Comparison of ENCODE assay signal across 34 cellular contexts in the genomic region with DNA sequence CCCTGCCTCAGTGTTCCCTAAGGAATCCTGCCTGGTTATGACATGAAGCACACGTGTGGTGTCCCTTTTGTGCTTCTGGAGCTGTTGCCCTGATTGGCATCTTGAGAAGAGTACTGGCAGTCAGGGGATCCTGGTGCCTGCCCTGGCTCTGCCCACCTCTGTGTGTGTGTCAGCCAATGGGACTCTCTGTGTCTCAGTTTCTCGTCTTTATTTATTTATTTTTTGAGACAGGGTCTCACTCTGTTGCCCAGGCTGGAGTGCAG.
"Had no signal": no experiment of that assay in that cellular context is flagged by ENCODE, and none has a peak within 500 bp of the region (broad histone marks: within the 10 kb centered on the region; RNA-seq: fewer than 3 reads in every experiment).

No MANE protein-coding gene starts in this region.

- H3K4me3 ChIP-seq: body of pancreas, breast epithelium had no signal

- H3K4me1 Mint-ChIP-seq: activated CD4-positive, alpha-beta memory T cell treated with anti-CD3 and anti-CD28 coated beads, Interleukin-2, amount 10 ng/mL, durations not matched to agents 7 days and 5 days; activated CD4-positive, alpha-beta T cell treated with anti-CD3 and anti-CD28 coated beads for 36 hours; activated CD4-positive, alpha-beta T cell treated with anti-CD3 and anti-CD28 coated beads, Interleukin-2, amount 10 ng/mL, durations not matched to agents 7 days and 5 days; activated CD8-positive, alpha-beta memory T cell treated with anti-CD3 and anti-CD28 coated beads, Interleukin-2, amount 10 ng/mL, durations not matched to agents 7 days and 5 days; activated naive CD4-positive, alpha-beta T cell treated with anti-CD3 and anti-CD28 coated beads, Interleukin-2, amount 10 ng/mL, durations not matched to agents 7 days and 5 days; activated naive CD4-positive, alpha-beta T cell treated with anti-CD3 and anti-CD28 coated beads, Interleukin-2, amount 50 U/mL, for 24 hours; activated naive CD8-positive, alpha-beta T cell treated with anti-CD3 and anti-CD28 coated beads, Interleukin-2, amount 10 ng/mL, durations not matched to agents 7 days and 5 days; activated naive CD8-positive, alpha-beta T cell treated with anti-CD3 and anti-CD28 coated beads, Interleukin-2, amount 50 U/mL, for 24 hours had no signal

- H3K9me3 Mint-ChIP-seq: activated CD4-positive, alpha-beta memory T cell treated with anti-CD3 and anti-CD28 coated beads, Interleukin-2, amount 10 ng/mL, durations not matched to agents 7 days and 5 days; activated CD4-positive, alpha-beta T cell treated with anti-CD3 and anti-CD28 coated beads, Interleukin-2, amount 10 ng/mL, durations not matched to agents 7 days and 5 days; activated naive CD4-positive, alpha-beta T cell treated with anti-CD3 and anti-CD28 coated beads, Interleukin-2, amount 10 ng/mL, durations not matched to agents 7 days and 5 days; activated naive CD8-positive, alpha-beta T cell treated with anti-CD3 and anti-CD28 coated beads, Interleukin-2, amount 10 ng/mL, durations not matched to agents 7 days and 5 days; activated naive CD8-positive, alpha-beta T cell treated with anti-CD3 and anti-CD28 coated beads, Interleukin-2, amount 50 U/mL, for 24 hours; activated T-cell treated with anti-CD3 and anti-CD28 coated beads, Interleukin-2, amount 50 U/mL, for 24 hours; activated T-helper 2 cell treated with anti-CD3 and anti-CD28 coated beads, Interferon-gamma antibody, Interleukin-2, Interleukin-4, amounts not matched to agents 10 μg/mL and 5 μg/mL and 100 μg/mL, durations not matched to agents 14 hours and 24 hours and 36 hours; T-helper 1 cell treated with Interleukin-12 subunit alpha and Interleukin-12 subunit beta and Interleukin-4 antibody, amounts not matched to agents 30 μg/mL and 1 μg/mL, for 36 hours; T-helper 2 cell treated with Interferon-gamma antibody and Interleukin-4, amounts not matched to agents 5 μg/mL and 100 μg/mL, for 36 hours had no signal

- H3K9me3 ChIP-seq: body of pancreas, breast epithelium had no signal

- H3K27ac Mint-ChIP-seq: activated CD4-positive, alpha-beta memory T cell treated with anti-CD3 and anti-CD28 coated beads, Interleukin-2, amount 10 ng/mL, durations not matched to agents 7 days and 5 days; activated CD4-positive, alpha-beta T cell treated with anti-CD3 and anti-CD28 coated beads for 36 hours; activated CD4-positive, alpha-beta T cell treated with anti-CD3 and anti-CD28 coated beads, Interleukin-2, amount 10 ng/mL, durations not matched to agents 7 days and 5 days; activated CD8-positive, alpha-beta memory T cell treated with anti-CD3 and anti-CD28 coated beads, Interleukin-2, amount 10 ng/mL, durations not matched to agents 7 days and 5 days; activated CD8-positive, alpha-beta T cell treated with anti-CD3 and anti-CD28 coated beads, Interleukin-2, amount 10 ng/mL, durations not matched to agents 7 days and 5 days; activated naive CD4-positive, alpha-beta T cell treated with anti-CD3 and anti-CD28 coated beads, Interleukin-2, amount 10 ng/mL, durations not matched to agents 7 days and 5 days; activated naive CD4-positive, alpha-beta T cell treated with anti-CD3 and anti-CD28 coated beads, Interleukin-2, amount 50 U/mL, for 24 hours; activated naive CD8-positive, alpha-beta T cell; activated naive CD8-positive, alpha-beta T cell treated with anti-CD3 and anti-CD28 coated beads, Interleukin-2, amount 10 ng/mL, durations not matched to agents 7 days and 5 days; activated naive CD8-positive, alpha-beta T cell treated with anti-CD3 and anti-CD28 coated beads, Interleukin-2, amount 50 U/mL, for 24 hours; activated T-cell treated with anti-CD3 and anti-CD28 coated beads, Interleukin-2, amount 50 U/mL, for 24 hours; activated T-helper 2 cell treated with anti-CD3 and anti-CD28 coated beads, Interferon-gamma antibody, Interleukin-2, Interleukin-4, amounts not matched to agents 10 μg/mL and 5 μg/mL and 100 μg/mL, durations not matched to agents 14 hours and 24 hours and 36 hours; T-helper 1 cell treated with Interleukin-12 subunit alpha and Interleukin-12 subunit beta and Interleukin-4 antibody, amounts not matched to agents 30 μg/mL and 1 μg/mL, for 36 hours; T-helper 2 cell treated with Interferon-gamma antibody and Interleukin-4, amounts not matched to agents 5 μg/mL and 100 μg/mL, for 36 hours; WTC11 had no signal

- H3K4me3 Mint-ChIP-seq: activated CD4-positive, alpha-beta memory T cell treated with anti-CD3 and anti-CD28 coated beads, Interleukin-2, amount 10 ng/mL, durations not matched to agents 7 days and 5 days; activated CD4-positive, alpha-beta T cell treated with anti-CD3 and anti-CD28 coated beads for 36 hours; activated CD4-positive, alpha-beta T cell treated with anti-CD3 and anti-CD28 coated beads, Interleukin-2, amount 10 ng/mL, durations not matched to agents 7 days and 5 days; activated CD8-positive, alpha-beta memory T cell treated with anti-CD3 and anti-CD28 coated beads, Interleukin-2, amount 10 ng/mL, durations not matched to agents 7 days and 5 days; activated CD8-positive, alpha-beta T cell treated with anti-CD3 and anti-CD28 coated beads, Interleukin-2, amount 10 ng/mL, durations not matched to agents 7 days and 5 days; activated naive CD4-positive, alpha-beta T cell treated with anti-CD3 and anti-CD28 coated beads, Interleukin-2, amount 10 ng/mL, durations not matched to agents 7 days and 5 days; activated naive CD4-positive, alpha-beta T cell treated with anti-CD3 and anti-CD28 coated beads, Interleukin-2, amount 50 U/mL, for 24 hours; activated naive CD8-positive, alpha-beta T cell; activated naive CD8-positive, alpha-beta T cell treated with anti-CD3 and anti-CD28 coated beads, Interleukin-2, amount 10 ng/mL, durations not matched to agents 7 days and 5 days; activated naive CD8-positive, alpha-beta T cell treated with anti-CD3 and anti-CD28 coated beads, Interleukin-2, amount 50 U/mL, for 24 hours; activated T-cell treated with anti-CD3 and anti-CD28 coated beads, Interleukin-2, amount 50 U/mL, for 24 hours; T-helper 1 cell treated with Interleukin-12 subunit alpha and Interleukin-12 subunit beta and Interleukin-4 antibody, amounts not matched to agents 30 μg/mL and 1 μg/mL, for 36 hours; T-helper 2 cell treated with Interferon-gamma antibody and Interleukin-4, amounts not matched to agents 5 μg/mL and 100 μg/mL, for 36 hours; WTC11 had no signal

- H3K4me1 ChIP-seq: breast epithelium had no signal

- H3K36me3 Mint-ChIP-seq: activated CD8-positive, alpha-beta memory T cell treated with anti-CD3 and anti-CD28 coated beads, Interleukin-2, amount 10 ng/mL, durations not matched to agents 7 days and 5 days; activated naive CD4-positive, alpha-beta T cell treated with anti-CD3 and anti-CD28 coated beads, Interleukin-2, amount 10 ng/mL, durations not matched to agents 7 days and 5 days; activated naive CD4-positive, alpha-beta T cell treated with anti-CD3 and anti-CD28 coated beads, Interleukin-2, amount 50 U/mL, for 24 hours; activated naive CD8-positive, alpha-beta T cell; activated naive CD8-positive, alpha-beta T cell treated with anti-CD3 and anti-CD28 coated beads, Interleukin-2, amount 10 ng/mL, durations not matched to agents 7 days and 5 days; WTC11 had no signal

- H3K27ac ChIP-seq: body of pancreas, brain microvascular endothelial cell, breast epithelium, WERI-Rb-1 had no signal

- H3K27me3 ChIP-seq: body of pancreas, brain microvascular endothelial cell, breast epithelium had no signal

- DNase-seq: activated CD4-positive, alpha-beta memory T cell treated with anti-CD3 and anti-CD28 coated beads, Interleukin-2, amount 10 ng/mL, durations not matched to agents 7 days and 5 days; activated CD4-positive, alpha-beta T cell treated with anti-CD3 and anti-CD28 coated beads for 1 hour; activated CD4-positive, alpha-beta T cell treated with anti-CD3 and anti-CD28 coated beads for 36 hours; activated CD4-positive, alpha-beta T cell treated with anti-CD3 and anti-CD28 coated beads for 48 hours; activated CD4-positive, alpha-beta T cell treated with anti-CD3 and anti-CD28 coated beads, Interleukin-2, amount 10 ng/mL, durations not matched to agents 7 days and 5 days; activated CD4-positive, alpha-beta T cell treated with anti-CD3 and anti-CD28 coated beads, Interleukin-2, amount 50 U/mL, for 48 hours; activated CD4-positive, CD25-positive, alpha-beta regulatory T cell; activated CD8-positive, alpha-beta memory T cell treated with anti-CD3 and anti-CD28 coated beads for 24 hours; activated CD8-positive, alpha-beta memory T cell treated with anti-CD3 and anti-CD28 coated beads, Interleukin-2, amount 10 ng/mL, durations not matched to agents 7 days and 5 days; activated CD8-positive, alpha-beta T cell treated with anti-CD3 and anti-CD28 coated beads, Interleukin-2, amount 10 ng/mL, durations not matched to agents 7 days and 5 days; activated effector memory CD4-positive, alpha-beta T cell treated with Interleukin-2 at 50 U/mL for 16 hours; activated gamma-delta T cell; activated naive CD4-positive, alpha-beta T cell treated with anti-CD3 and anti-CD28 coated beads, Interleukin-2, amount 10 ng/mL, durations not matched to agents 7 days and 5 days; activated naive CD4-positive, alpha-beta T cell treated with Interleukin-2 at 50 U/mL for 16 hours; activated naive CD8-positive, alpha-beta T cell treated with anti-CD3 and anti-CD28 coated beads, Interleukin-2, amount 10 ng/mL, durations not matched to agents 7 days and 5 days; activated naive CD8-positive, alpha-beta T cell treated with anti-CD3 and anti-CD28 coated beads, Interleukin-2, amount 50 U/mL, for 24 hours; activated T-cell treated with anti-CD3 and anti-CD28 coated beads, Interleukin-2, amount 50 U/mL, for 24 hours; activated T-cell treated with anti-CD3 and anti-CD28 coated beads, Interleukin-2, amount 50 U/mL, for 48 hours; aorta; body of pancreas; brain microvascular endothelial cell; central memory CD4-positive, alpha-beta T cell; T-helper 1 cell; T-helper 2 cell; T-helper 9 cell; WERI-Rb-1 had no signal

- ATAC-seq: activated CD4-positive, alpha-beta T cell treated with anti-CD3 and anti-CD28 coated beads for 36 hours; activated CD4-positive, CD25-positive, alpha-beta regulatory T cell treated with anti-CD3 and anti-CD28 coated beads, Interleukin-2, amount 50 U/mL, for 24 hours; activated CD8-positive, alpha-beta memory T cell treated with anti-CD3 and anti-CD28 coated beads, Interleukin-2, amount 10 ng/mL, durations not matched to agents 7 days and 5 days; activated CD8-positive, alpha-beta T cell treated with anti-CD3 and anti-CD28 coated beads, Interleukin-2, amount 10 ng/mL, durations not matched to agents 7 days and 5 days; activated naive CD8-positive, alpha-beta T cell treated with anti-CD3 and anti-CD28 coated beads, Interleukin-2, amount 50 U/mL, for 24 hours; body of pancreas; WTC11 had no signal

- H3K36me3 ChIP-seq: brain microvascular endothelial cell, breast epithelium, WERI-Rb-1 had no signal
